ENCODE assay signal across 19 cellular contexts in genomic region chr12:102562836-102563425, GRCh38.
DNase-seq lines count a peak whose midpoint lies in the region; ATAC-seq, FAIRE-seq and TF ChIP-seq lines count a peak whose summit lies in the region.
"Had no signal": no experiment of that assay in that cellular context is flagged by ENCODE, and none has a peak within 500 bp of the region (broad histone marks: within the 10 kb centered on the region; RNA-seq: fewer than 3 reads in every experiment).

No MANE protein-coding gene starts in this region.

- H3K9me3 Mint-ChIP-seq in astrocyte (ENCODE audit: unreplicated experiment) (peaks cover 4% of the 10 kb centered on the region), neural crest cell (peaks cover 3% of the 10 kb centered on the region)
- H3K9me3 Mint-ChIP-seq in stimulated activated naive CD8-positive, alpha-beta T cell treated with anti-CD3 and anti-CD28 coated beads, Interleukin-15, amount 100 ng/mL, for 72 hours = peaks cover 4 to 8% of the 10 kb centered on the region in 2 donors

- no peak overlapping the region for H2AFZ ChIP-seq in astrocyte (ENCODE audit: low read depth, low read length)

- H3K36me3 Mint-ChIP-seq in astrocyte (ENCODE audit: low read depth, unreplicated experiment) = no peaks in the 10 kb centered on the region
- H3K36me3 Mint-ChIP-seq in neural crest cell (ENCODE audit: low read depth) = peaks cover 3% of the 10 kb centered on the region

- H3K27ac Mint-ChIP-seq in astrocyte (ENCODE audit: unreplicated experiment) = peak overlapping the region; percentile 67
- H3K27ac Mint-ChIP-seq in neural crest cell (ENCODE audit: unreplicated experiment) = peak overlapping the region; percentile 81
- no peak overlapping the region for H3K27ac Mint-ChIP-seq in stimulated activated naive CD8-positive, alpha-beta T cell treated with anti-CD3 and anti-CD28 coated beads, Interleukin-15, amount 100 ng/mL, for 72 hours
- H3K27ac Mint-ChIP-seq: activated T-helper 17 cell treated with anti-CD3 and anti-CD28 coated beads, Interleukin-2, amount 50 U/mL, for 72 hours; T-helper 17 cell had no signal

- no peak overlapping the region for H3K27ac ChIP-seq in astrocyte (ENCODE audit: low read depth, low read length)
- H3K27ac ChIP-seq: gastrocnemius medialis had no signal

- ATAC-seq in HG03175 (IDR thresholded peaks at IDR 0.05; ENCODE audit: unreplicated experiment) = no peak
- ATAC-seq in stimulated activated naive CD8-positive, alpha-beta T cell treated with anti-CD3 and anti-CD28 coated beads, Interleukin-15, amount 100 ng/mL, for 72 hours = no peak
- ATAC-seq: activated T-helper 17 cell treated with anti-CD3 and anti-CD28 coated beads, Interleukin-2, amount 50 U/mL, for 72 hours; gastrocnemius medialis; left lobe of liver; Right ventricle myocardium inferior; sciatic nerve; T-helper 17 cell had no signal

- no peaks in the 10 kb centered on the region for H4K20me1 ChIP-seq in astrocyte (ENCODE audit: insufficient read depth, low read length)

- DNase-seq in Caki2 (ENCODE audit: low read depth) (peak; percentile 29), HT-29 (ENCODE audit: low spot score) (peak; percentile 87), astrocyte (ENCODE audit: low read depth) (no peak), neural crest cell (ENCODE audit: low read depth, low spot score) (no peak), KG1 (lab: John Stamatoyannopoulos, UW) (no peak), SIG-M5 (lab: John Stamatoyannopoulos, UW) (no peak)
- no peak for DNase-seq in stimulated activated naive CD8-positive, alpha-beta T cell treated with anti-CD3 and anti-CD28 coated beads, Interleukin-15, amount 100 ng/mL, for 72 hours
- DNase-seq: dermis blood vessel endothelial cell; gastrocnemius medialis; NCI-H187 treated with DMSO at 0.1 percent for 48 hours; nucleus accumbens; stimulated activated CD4-positive, alpha-beta T cell treated with anti-CD3 and anti-CD28 coated beads, Interleukin-1b, Interleukin-23, amount 100 ng/mL, for 48 hours; T-helper 17 cell had no signal

- H3K27me3 Mint-ChIP-seq in astrocyte (ENCODE audit: low read depth, unreplicated experiment) (peaks cover 2% of the 10 kb centered on the region), neural crest cell (ENCODE audit: low read depth) (no peaks in the 10 kb centered on the region)
- no peaks in the 10 kb centered on the region for H3K27me3 Mint-ChIP-seq in stimulated activated naive CD8-positive, alpha-beta T cell treated with anti-CD3 and anti-CD28 coated beads, Interleukin-15, amount 100 ng/mL, for 72 hours
- H3K27me3 Mint-ChIP-seq: T-helper 17 cell had no signal

- in situ Hi-C loops in Caki2 (cut with HindIII; ENCODE audit: low pct_unique_long_range_greater_than_20kb, low sequenced_read_pairs) = no loop called here

- no peaks in the 10 kb centered on the region for H3K79me2 ChIP-seq in astrocyte (ENCODE audit: insufficient read depth, low read length)

- H3K9me3 ChIP-seq in astrocyte (ENCODE audit: insufficient read depth, low read depth, low read length) = no peaks in the 10 kb centered on the region
- H3K9me3 ChIP-seq: gastrocnemius medialis had no signal

- H3K4me1 Mint-ChIP-seq in astrocyte (ENCODE audit: low read depth, unreplicated experiment) (peaks cover 33% of the 10 kb centered on the region), neural crest cell (peaks cover 4% of the 10 kb centered on the region)
- H3K4me1 Mint-ChIP-seq in stimulated activated naive CD8-positive, alpha-beta T cell treated with anti-CD3 and anti-CD28 coated beads, Interleukin-15, amount 100 ng/mL, for 72 hours = no peaks in the 10 kb centered on the region
- H3K4me1 Mint-ChIP-seq: activated T-helper 17 cell treated with anti-CD3 and anti-CD28 coated beads, Interleukin-2, amount 50 U/mL, for 72 hours; T-helper 17 cell had no signal

- H3K4me3 Mint-ChIP-seq in astrocyte (ENCODE audit: unreplicated experiment) (no peak overlapping the region), neural crest cell (no peak overlapping the region)
- no peak overlapping the region for H3K4me3 Mint-ChIP-seq in stimulated activated naive CD8-positive, alpha-beta T cell treated with anti-CD3 and anti-CD28 coated beads, Interleukin-15, amount 100 ng/mL, for 72 hours
- H3K4me3 Mint-ChIP-seq: activated T-helper 17 cell treated with anti-CD3 and anti-CD28 coated beads, Interleukin-2, amount 50 U/mL, for 72 hours; T-helper 17 cell had no signal

- TF ChIP-seq CTCF in astrocyte (IDR thresholded peaks at IDR 0.05; ENCODE audit: insufficient read depth, low read depth, low read length) (no peak), neural crest cell (conservative IDR thresholded peaks at IDR 0.05) (no peak)

- H3K36me3 ChIP-seq in astrocyte (ENCODE audit: insufficient read depth, low read length) = no peaks in the 10 kb centered on the region
- H3K36me3 ChIP-seq: gastrocnemius medialis had no signal

- no peak overlapping the region for H3K4me2 ChIP-seq in astrocyte (ENCODE audit: low read length)

- peaks cover 15% of the 10 kb centered on the region for H3K4me1 ChIP-seq in astrocyte (ENCODE audit: insufficient read depth, low read length)
- H3K4me1 ChIP-seq: gastrocnemius medialis had no signal

- H3K9ac ChIP-seq in astrocyte (ENCODE audit: low read length) = no peak overlapping the region

- H3K27me3 ChIP-seq in astrocyte (ENCODE audit: insufficient read depth, low read length) = no peaks in the 10 kb centered on the region
- H3K27me3 ChIP-seq: gastrocnemius medialis had no signal

- no peak for FAIRE-seq in astrocyte (lab: Jason Lieb, UNC)
- FAIRE-seq: bronchial epithelial cell had no signal

- H3K4me3 ChIP-seq in astrocyte (ENCODE audit: insufficient read depth, low read depth, low read length) = no peak overlapping the region
- H3K4me3 ChIP-seq: gastrocnemius medialis had no signal

Comparison
In these comparisons a context has a peak if more than half of its experiments do, and no peak if none do; other contexts are left out.
1. DNase-seq: peak in Caki2 (single experiment) and HT-29 (single experiment); none in astrocyte (single experiment), neural crest cell (single experiment), KG1 (single experiment), SIG-M5 (single experiment) and stimulated activated naive CD8-positive, alpha-beta T cell treated with anti-CD3 and anti-CD28 coated beads, Interleukin-15, amount 100 ng/mL, for 72 hours (0 of 2).
2. H3K27ac Mint-ChIP-seq: peak in astrocyte (single experiment) and neural crest cell (single experiment); none in stimulated activated naive CD8-positive, alpha-beta T cell treated with anti-CD3 and anti-CD28 coated beads, Interleukin-15, amount 100 ng/mL, for 72 hours (0 of 2).